In the genomic region with DNA sequence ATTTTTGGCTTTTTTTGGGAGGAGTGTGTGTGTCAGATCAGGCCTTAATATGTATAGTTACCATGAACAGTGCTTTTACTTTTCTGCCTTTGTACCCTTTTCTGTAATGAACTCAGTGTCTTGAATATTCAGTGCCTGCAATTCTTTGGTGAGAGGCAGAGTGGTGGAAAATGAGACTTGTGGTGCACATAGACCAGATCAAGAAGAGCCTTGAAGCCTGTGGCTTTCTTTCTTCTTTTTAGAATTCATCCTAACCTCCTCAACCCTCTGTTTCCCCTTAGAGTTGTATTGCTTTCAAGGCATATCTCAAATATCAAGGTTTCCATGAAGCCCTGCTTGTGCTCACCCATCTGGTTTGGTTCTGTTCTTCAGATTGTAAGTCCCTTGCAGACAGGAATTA, we compare ENCODE assay signal across 2 cellular contexts.
TF ChIP-seq lines count a peak whose summit lies in the region.

No MANE protein-coding gene starts in this region.

TF ChIP-seq in A549, 52 proteins besides CTCF, POLR2A, EP300 and RAD21 (continued from another document):
- TF ChIP-seq RNF2 (IDR thresholded peaks at IDR 0.05; ENCODE audit: borderline replicate concordance, low read depth) (no peak), BCL3 (IDR thresholded peaks at IDR 0.05) (no peak)
TF ChIP-seq in A549: peak in this region for 0.

TF ChIP-seq in HCT116, 20 proteins besides CTCF, POLR2A, EP300 and RAD21 (continued from another document):
- TF ChIP-seq, protein P1, sequence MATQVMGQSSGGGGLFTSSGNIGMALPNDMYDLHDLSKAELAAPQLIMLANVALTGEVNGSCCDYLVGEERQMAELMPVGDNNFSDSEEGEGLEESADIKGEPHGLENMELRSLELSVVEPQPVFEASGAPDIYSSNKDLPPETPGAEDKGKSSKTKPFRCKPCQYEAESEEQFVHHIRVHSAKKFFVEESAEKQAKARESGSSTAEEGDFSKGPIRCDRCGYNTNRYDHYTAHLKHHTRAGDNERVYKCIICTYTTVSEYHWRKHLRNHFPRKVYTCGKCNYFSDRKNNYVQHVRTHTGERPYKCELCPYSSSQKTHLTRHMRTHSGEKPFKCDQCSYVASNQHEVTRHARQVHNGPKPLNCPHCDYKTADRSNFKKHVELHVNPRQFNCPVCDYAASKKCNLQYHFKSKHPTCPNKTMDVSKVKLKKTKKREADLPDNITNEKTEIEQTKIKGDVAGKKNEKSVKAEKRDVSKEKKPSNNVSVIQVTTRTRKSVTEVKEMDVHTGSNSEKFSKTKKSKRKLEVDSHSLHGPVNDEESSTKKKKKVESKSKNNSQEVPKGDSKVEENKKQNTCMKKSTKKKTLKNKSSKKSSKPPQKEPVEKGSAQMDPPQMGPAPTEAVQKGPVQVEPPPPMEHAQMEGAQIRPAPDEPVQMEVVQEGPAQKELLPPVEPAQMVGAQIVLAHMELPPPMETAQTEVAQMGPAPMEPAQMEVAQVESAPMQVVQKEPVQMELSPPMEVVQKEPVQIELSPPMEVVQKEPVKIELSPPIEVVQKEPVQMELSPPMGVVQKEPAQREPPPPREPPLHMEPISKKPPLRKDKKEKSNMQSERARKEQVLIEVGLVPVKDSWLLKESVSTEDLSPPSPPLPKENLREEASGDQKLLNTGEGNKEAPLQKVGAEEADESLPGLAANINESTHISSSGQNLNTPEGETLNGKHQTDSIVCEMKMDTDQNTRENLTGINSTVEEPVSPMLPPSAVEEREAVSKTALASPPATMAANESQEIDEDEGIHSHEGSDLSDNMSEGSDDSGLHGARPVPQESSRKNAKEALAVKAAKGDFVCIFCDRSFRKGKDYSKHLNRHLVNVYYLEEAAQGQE (IDR thresholded peaks at IDR 0.05; ENCODE audit: low read depth), result no peak
- TF ChIP-seq SIN3A (IDR thresholded peaks at IDR 0.05; ENCODE audit: low read depth) (no peak), ELF1 (IDR thresholded peaks at IDR 0.05; ENCODE audit: borderline replicate concordance, low read depth) (no peak), EGR1 (IDR thresholded peaks at IDR 0.05; ENCODE audit: low read depth) (no peak), JUND (IDR thresholded peaks at IDR 0.05) (no peak), ZFX (IDR thresholded peaks at IDR 0.05) (no peak), ATF3 (IDR thresholded peaks at IDR 0.05) (no peak)
- TF ChIP-seq, protein P2, sequence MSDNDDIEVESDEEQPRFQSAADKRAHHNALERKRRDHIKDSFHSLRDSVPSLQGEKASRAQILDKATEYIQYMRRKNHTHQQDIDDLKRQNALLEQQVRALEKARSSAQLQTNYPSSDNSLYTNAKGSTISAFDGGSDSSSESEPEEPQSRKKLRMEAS (IDR thresholded peaks at IDR 0.05), result no peak
